ENCODE assay signal across 17 cellular contexts in genomic region chr7:155921086-155921803, GRCh38.
DNase-seq lines count a peak whose midpoint lies in the region; ATAC-seq and TF ChIP-seq lines count a peak whose summit lies in the region.
"Had no signal": no experiment of that assay in that cellular context is flagged by ENCODE, and none has a peak within 500 bp of the region (broad histone marks: within the 10 kb centered on the region; RNA-seq: fewer than 3 reads in every experiment).

No MANE protein-coding gene starts in this region.

- peaks cover 6% of the 10 kb centered on the region for H3K9me3 Mint-ChIP-seq in Calu3 (ENCODE audit: low read depth, unreplicated experiment)
- H3K9me3 Mint-ChIP-seq in mesothelial cell of epicardium = no peaks in the 10 kb centered on the region

- peaks cover 75% of the 10 kb centered on the region for H3K4me1 Mint-ChIP-seq in Calu3 (ENCODE audit: low read depth, unreplicated experiment)
- H3K4me1 Mint-ChIP-seq in mesothelial cell of epicardium = peaks cover 15% of the 10 kb centered on the region
- H3K4me1 Mint-ChIP-seq: CD4-positive, CD25-positive, alpha-beta regulatory T cell had no signal

- H3K27ac ChIP-seq in VCaP = peak overlapping the region; percentile 22; the same call in 1 of the 2 replicates
- H3K27ac ChIP-seq in smooth muscle cell (ENCODE audit: low read depth) = peak overlapping the region; percentile 56
- H3K27ac ChIP-seq: Peyer's patch had no signal

- no peaks in the 10 kb centered on the region for H3K9me3 ChIP-seq in smooth muscle cell (replicated peaks; ENCODE audit: low read depth)
- H3K9me3 ChIP-seq: Peyer's patch had no signal

- peaks cover 25% of the 10 kb centered on the region for H3K36me3 Mint-ChIP-seq in Calu3 (ENCODE audit: insufficient read depth, unreplicated experiment)
- H3K36me3 Mint-ChIP-seq in mesothelial cell of epicardium = no peaks in the 10 kb centered on the region
- H3K36me3 Mint-ChIP-seq: CD4-positive, CD25-positive, alpha-beta regulatory T cell had no signal

- no peaks in the 10 kb centered on the region for H3K79me2 ChIP-seq in smooth muscle cell (ENCODE audit: low read depth)

- no peak for DNase-seq in Calu3
- DNase-seq in mesothelial cell of epicardium (ENCODE audit: low spot score in 2 of 2, unreplicated experiment in 2 of 2) = no peak
- DNase-seq in smooth muscle cell (lab: John Stamatoyannopoulos, UW; ENCODE audit: unreplicated experiment) = no peak
- DNase-seq in NCI-H446 treated with DMSO at 0.1 percent for 48 hours (lab: John Stamatoyannopoulos, UW) = no peak
- no peak for DNase-seq in Kasumi-1 (lab: John Stamatoyannopoulos, UW)
- DNase-seq: AML-193; CD4-positive, CD25-positive, alpha-beta regulatory T cell; KBM-7; NCI-H1436 treated with DMSO at 0.1 percent for 48 hours; NCI-H2029 treated with DMSO at 0.1 percent for 48 hours; NCI-H510A treated with DMSO at 0.1 percent for 48 hours; SIG-M5 had no signal

- H3K4me3 Mint-ChIP-seq in Calu3 (ENCODE audit: low read depth, unreplicated experiment) (peak overlapping the region; percentile 65), mesothelial cell of epicardium (no peak overlapping the region)
- H3K4me3 Mint-ChIP-seq: CD4-positive, CD25-positive, alpha-beta regulatory T cell; H9 had no signal

- H3K27me3 Mint-ChIP-seq in Calu3 (ENCODE audit: unreplicated experiment) (no peaks in the 10 kb centered on the region), mesothelial cell of epicardium (ENCODE audit: low read depth) (peaks cover 5% of the 10 kb centered on the region)
- H3K27me3 Mint-ChIP-seq: CD4-positive, CD25-positive, alpha-beta regulatory T cell had no signal

- peak overlapping the region; percentile 95 for H3K27ac Mint-ChIP-seq in Calu3 (ENCODE audit: unreplicated experiment)
- peak overlapping the region; percentile 71 for H3K27ac Mint-ChIP-seq in mesothelial cell of epicardium
- H3K27ac Mint-ChIP-seq: CD4-positive, CD25-positive, alpha-beta regulatory T cell had no signal

- no TSS peak for BruUV-seq in Calu3 (replicated peaks; lab: Mats Ljungman, UMichigan)

- ATAC-seq in HG03571 (IDR thresholded peaks at IDR 0.05; ENCODE audit: unreplicated experiment) (no peak), GM21723 (IDR thresholded peaks at IDR 0.05; ENCODE audit: unreplicated experiment) (no peak)

- no peaks in the 10 kb centered on the region for H3K4me1 ChIP-seq in smooth muscle cell (ENCODE audit: low read depth)

- no peaks in the 10 kb centered on the region for H3F3A ChIP-seq in smooth muscle cell (ENCODE audit: low read depth)

- no peak overlapping the region for H3K4me2 ChIP-seq in smooth muscle cell

- no peak overlapping the region for H3K9ac ChIP-seq in smooth muscle cell (ENCODE audit: low read depth)

- TF ChIP-seq CTCF in Calu3 (IDR thresholded peaks at IDR 0.05; ENCODE audit: unreplicated experiment) (no peak), VCaP (conservative IDR thresholded peaks at IDR 0.05) (no peak), mesothelial cell of epicardium (IDR thresholded peaks at IDR 0.05; ENCODE audit: unreplicated experiment) (no peak), smooth muscle cell (IDR thresholded peaks at IDR 0.05; ENCODE audit: borderline replicate concordance, insufficient read depth, poor library complexity, severe bottlenecking) (no peak)

- CTCF ChIA-PET in Calu3 (lab: Charles Lee) = interaction anchor here (1.1 to 1.7 kb wide), 3 partner anchors 77 to 536 kb away, joined by 3 to 7 read pairs (median 3); no protein-coding TSS in a partner anchor

- WGBS in smooth muscle cell (ENCODE audit: low lambda C conversion rate) = 92% methylated on average over 12 of the region's 12 CpGs

- no peaks in the 10 kb centered on the region for H3K36me3 ChIP-seq in smooth muscle cell (ENCODE audit: low read depth)
- H3K36me3 ChIP-seq: Peyer's patch had no signal

- H3K4me3 ChIP-seq in smooth muscle cell = no peak overlapping the region
- H3K4me3 ChIP-seq: Peyer's patch had no signal

- no peaks in the 10 kb centered on the region for H3K27me3 ChIP-seq in smooth muscle cell (ENCODE audit: low read depth)
- H3K27me3 ChIP-seq: Peyer's patch had no signal

- intact Hi-C loops in Calu3 (cut with micrococcal nuclease; ENCODE audit: unreplicated experiment) = no loop called here

- no peaks in the 10 kb centered on the region for H4K20me1 ChIP-seq in smooth muscle cell (ENCODE audit: low read depth)

- H2AFZ ChIP-seq in smooth muscle cell (ENCODE audit: low read depth) = no peak overlapping the region
